Comparison of ENCODE assay signal across 8 cellular contexts in the genomic region with DNA sequence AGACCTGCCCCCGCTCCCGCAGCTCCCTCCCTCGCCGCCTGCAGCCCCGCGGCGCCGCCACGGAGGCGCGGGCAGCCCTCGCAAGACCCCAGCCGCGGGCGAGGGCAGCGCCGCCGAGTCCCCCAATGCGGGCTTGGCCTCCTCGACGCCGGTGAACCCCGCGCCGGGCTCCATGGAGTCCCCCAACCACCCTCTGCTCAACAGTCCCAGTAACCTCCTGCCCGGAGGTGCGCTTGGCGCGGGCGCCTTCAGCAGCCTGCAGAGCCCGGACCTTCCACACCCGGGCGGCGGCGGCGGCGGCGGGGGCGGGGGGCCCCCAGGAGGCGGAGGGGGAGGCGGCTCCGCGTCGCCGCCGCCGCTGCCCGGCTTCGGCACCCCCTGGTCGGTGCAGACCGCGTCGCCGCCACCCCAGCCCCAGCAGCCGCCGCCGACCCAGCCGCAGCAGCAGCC. TPM values are rescaled to one million over a fixed set of nuclear protein-coding genes. Genes with fewer than 3 reads are reported as not detected.
DNase-seq lines count a peak whose midpoint lies in the region; ATAC-seq and TF ChIP-seq lines count a peak whose summit lies in the region.

No MANE protein-coding gene starts in this region.

- peak overlapping the region; percentile 69; the same call in 1 of the 2 replicates for H2AFZ ChIP-seq in Karpas-422 (ENCODE audit: low read length)
- peak overlapping the region; percentile 95 for H2AFZ ChIP-seq in neuron (ENCODE audit: low read depth, low read length)

- peak overlapping the region; percentile 99 for H3K4me2 ChIP-seq in Karpas-422 (ENCODE audit: low read depth, low read length, poor library complexity, severe bottlenecking)

- H3K27ac ChIP-seq in Karpas-422 (ENCODE audit: low read length) (peak overlapping the region; percentile 90), temporal lobe (ENCODE audit: low read depth, low read length) (peak overlapping the region; percentile 97)

- H3K27me3 ChIP-seq in Karpas-422 (ENCODE audit: low read length) (no peaks in the 10 kb centered on the region), neuron (ENCODE audit: insufficient read depth, low read length) (peaks cover 18% of the 10 kb centered on the region)

- H3K36me3 ChIP-seq in Karpas-422 (ENCODE audit: insufficient read depth, low read length) (peaks cover 11% of the 10 kb centered on the region; the same call in 1 of the 2 replicates), neuron (ENCODE audit: insufficient read depth, low read length) (no peaks in the 10 kb centered on the region)

- H3K9ac ChIP-seq in Karpas-422 (ENCODE audit: low read length) = peak overlapping the region; percentile 95

- DNase-seq in COLO668 (lab: John Stamatoyannopoulos, UW; ENCODE audit: unreplicated experiment) (peak; percentile 79), Karpas-422 (peak; percentile 79), fibroblast of pulmonary artery (ENCODE audit: low read depth) (peak; percentile 38), middle frontal gyrus (ENCODE audit: extremely low spot score, low spot score) (no peak)
- DNase-seq in activated T-cell treated with anti-CD3 and anti-CD28 coated beads, Interleukin-2, amount 50 U/mL, for 4 hours = peak; percentile 56

- peaks cover 3% of the 10 kb centered on the region for H3K36me3 Mint-ChIP-seq in activated T-cell treated with anti-CD3 and anti-CD28 coated beads, Interleukin-2, amount 50 U/mL, for 4 hours (ENCODE audit: insufficient read depth)

- H3K4me3 Mint-ChIP-seq in activated T-cell treated with anti-CD3 and anti-CD28 coated beads, Interleukin-2, amount 50 U/mL, for 4 hours = peak overlapping the region; percentile 90

- H3K9me3 ChIP-seq in Karpas-422 (ENCODE audit: low read length) (no peaks in the 10 kb centered on the region), neuron (ENCODE audit: low read length) (no peaks in the 10 kb centered on the region)

- H3K27me3 Mint-ChIP-seq in activated T-cell treated with anti-CD3 and anti-CD28 coated beads, Interleukin-2, amount 50 U/mL, for 4 hours (ENCODE audit: low read depth) = no peaks in the 10 kb centered on the region

- H3K4me1 Mint-ChIP-seq in activated T-cell treated with anti-CD3 and anti-CD28 coated beads, Interleukin-2, amount 50 U/mL, for 4 hours (ENCODE audit: low read depth) = peaks cover 27% of the 10 kb centered on the region

- H3K79me2 ChIP-seq in Karpas-422 (ENCODE audit: low read length) = peaks cover 42% of the 10 kb centered on the region

- peak; percentile 14 for ATAC-seq in GM21447 (IDR thresholded peaks at IDR 0.05; ENCODE audit: unreplicated experiment)
- peak; percentile 20 to 31 for ATAC-seq in activated T-cell treated with anti-CD3 and anti-CD28 coated beads, Interleukin-2, amount 50 U/mL, for 4 hours

- H3K9me2 ChIP-seq in Karpas-422 (replicated peaks; ENCODE audit: insufficient read depth, low read length) = no peaks in the 10 kb centered on the region

- peak overlapping the region; percentile 94 for H3K4me3 ChIP-seq in Karpas-422 (ENCODE audit: low read length)
- H3K4me3 ChIP-seq in fibroblast of pulmonary artery (replicated peaks; ENCODE audit: low read depth, low read length) = peak overlapping the region; percentile 75
- peak overlapping the region; percentile 54 for H3K4me3 ChIP-seq in neuron (ENCODE audit: low read length)

- H3K4me1 ChIP-seq in Karpas-422 (ENCODE audit: low read length) (peaks cover 35% of the 10 kb centered on the region), neuron (ENCODE audit: insufficient read depth, low read length) (peaks cover 13% of the 10 kb centered on the region)

- 0 out of 2 replicates have a peak, but pooled peaks cover 4% of the 10 kb centered on the region for H4K20me1 ChIP-seq in Karpas-422 (ENCODE audit: insufficient read depth, low read depth, low read length)

- no peak for TF ChIP-seq CTCF in fibroblast of pulmonary artery (IDR thresholded peaks at IDR 0.05; ENCODE audit: low read length, missing control alignments)

- no peaks in the 10 kb centered on the region for H3K9me3 Mint-ChIP-seq in activated T-cell treated with anti-CD3 and anti-CD28 coated beads, Interleukin-2, amount 50 U/mL, for 4 hours

RNA-seq across cellular contexts. Expression of a gene that starts 1.2 kb away (rescaled TPM):
- total RNA-seq in Karpas-422 (2014; rRNA removed; shearing (Covaris generic); ENCODE audit: low replicate concordance) = 5.0 and 7.3 TPM in 2 replicates
- 1 to 10 TPM; 4.8 to 8.7 (median 8.2) TPM for total RNA-seq in activated T-cell treated with anti-CD3 and anti-CD28 coated beads, Interleukin-2, amount 50 U/mL, for 4 hours
- total RNA-seq in temporal lobe = 25.1 TPM
